Comparison of ENCODE assay signal across 18 cellular contexts in the genomic region with DNA sequence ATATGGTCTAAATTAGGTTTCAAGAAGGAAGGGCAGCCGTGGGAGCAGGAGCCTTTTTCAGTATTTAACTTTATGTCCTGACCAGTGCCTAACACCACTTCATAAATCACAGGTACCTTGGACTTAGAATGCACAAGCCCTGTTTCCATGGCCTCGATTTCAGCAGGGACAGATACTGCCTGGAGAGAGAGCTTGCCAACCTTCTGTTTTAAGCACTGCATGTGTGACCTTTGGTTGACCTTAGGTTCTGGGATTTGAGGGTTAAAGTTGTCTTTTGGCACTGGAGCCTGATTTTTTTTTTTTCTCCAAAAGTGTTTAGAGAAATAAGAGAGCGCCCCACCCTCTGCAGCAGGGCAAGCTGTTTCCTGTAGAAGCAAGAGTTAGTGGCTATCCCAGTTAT.
DNase-seq lines count a peak whose midpoint lies in the region; ATAC-seq and TF ChIP-seq lines count a peak whose summit lies in the region.
"Had no signal": no experiment of that assay in that cellular context is flagged by ENCODE, and none has a peak within 500 bp of the region (broad histone marks: within the 10 kb centered on the region; RNA-seq: fewer than 3 reads in every experiment).

No MANE protein-coding gene starts in this region.

- no peak for ATAC-seq in HG02763 (IDR thresholded peaks at IDR 0.05; ENCODE audit: unreplicated experiment)
- no peak for ATAC-seq in GM21528 (IDR thresholded peaks at IDR 0.05; ENCODE audit: low FRiP score, unreplicated experiment)
- no peak for ATAC-seq in stimulated activated naive B cell treated with anti-CD40 and anti-IgM and Interleukin-4, amounts not matched to agents 10 μg/mL and 1 μg/mL and 100 μg/mL, for 72 hours (replicated peaks)
- ATAC-seq: A549, foreskin keratinocyte had no signal

- H3K27ac Mint-ChIP-seq in stimulated activated naive B cell treated with anti-CD40 and anti-IgM and Interleukin-4, amounts not matched to agents 10 μg/mL and 1 μg/mL and 100 μg/mL, for 72 hours = no peak overlapping the region

- H3K36me3 ChIP-seq in prostate gland = no peaks in the 10 kb centered on the region
- H3K36me3 ChIP-seq: tibial artery had no signal

- H3K4me3 Mint-ChIP-seq in stimulated activated naive B cell treated with anti-CD40 and anti-IgM and Interleukin-4, amounts not matched to agents 10 μg/mL and 1 μg/mL and 100 μg/mL, for 72 hours = no peak overlapping the region

- H3K4me1 ChIP-seq in prostate gland (replicated peaks) = peaks cover 6% of the 10 kb centered on the region
- H3K4me1 ChIP-seq: foreskin keratinocyte had no signal

- H3K4me1 Mint-ChIP-seq in stimulated activated naive B cell treated with anti-CD40 and anti-IgM and Interleukin-4, amounts not matched to agents 10 μg/mL and 1 μg/mL and 100 μg/mL, for 72 hours = peaks cover 20 to 39% of the 10 kb centered on the region in 2 donors

- TF ChIP-seq CTCF in fibroblast of villous mesenchyme (IDR thresholded peaks at IDR 0.05; ENCODE audit: insufficient read depth, low read depth, low read length) (no peak), prostate gland (IDR thresholded peaks at IDR 0.05) (no peak)

- intact Hi-C loops in prostate gland (cut with DNase I) = no loop called here

- H3K9me3 ChIP-seq in prostate gland = no peaks in the 10 kb centered on the region

- H3K27me3 Mint-ChIP-seq in stimulated activated naive B cell treated with anti-CD40 and anti-IgM and Interleukin-4, amounts not matched to agents 10 μg/mL and 1 μg/mL and 100 μg/mL, for 72 hours = no peaks in the 10 kb centered on the region

- 0% methylated on average over 3 of the region's 3 CpGs for WGBS in prostate gland

- DNase-seq in NCI-H748 (lab: John Stamatoyannopoulos, UW; ENCODE audit: unreplicated experiment) (peak; percentile 23), NCI-H748 treated with DMSO at 0.1 percent for 48 hours (lab: John Stamatoyannopoulos, UW) (no peak), NCI-H2171 treated with DMSO at 0.1 percent for 48 hours (lab: John Stamatoyannopoulos, UW) (peak; percentile 77), fibroblast of villous mesenchyme (ENCODE audit: low read depth) (peak; percentile 81), prostate gland (ENCODE audit: low spot score) (peak; percentile 20)
- DNase-seq in stimulated activated naive B cell treated with anti-CD40 and anti-IgM and Interleukin-4, amounts not matched to agents 10 μg/mL and 1 μg/mL and 100 μg/mL, for 72 hours = no peak
- DNase-seq: activated CD4-positive, CD25-positive, alpha-beta regulatory T cell; activated effector memory CD4-positive, alpha-beta T cell treated with Interleukin-2 at 50 U/mL for 16 hours; cerebellar nuclear complex; foreskin keratinocyte; kidney glomerular epithelial cell; NCI-H1048; NCI-H510A treated with DMSO at 0.1 percent for 48 hours; SHP77 had no signal

- TF ChIP-seq POLR2A in prostate gland (IDR thresholded peaks at IDR 0.05) = no peak

- H3K9me3 Mint-ChIP-seq in stimulated activated naive B cell treated with anti-CD40 and anti-IgM and Interleukin-4, amounts not matched to agents 10 μg/mL and 1 μg/mL and 100 μg/mL, for 72 hours = peaks cover 15 to 16% of the 10 kb centered on the region in 2 donors

- H3K27ac ChIP-seq in prostate gland = peak overlapping the region; percentile 2 to 36
- H3K27ac ChIP-seq: A549, foreskin keratinocyte, tibial artery had no signal

- H3K4me3 ChIP-seq in fibroblast of villous mesenchyme (ENCODE audit: low read depth, low read length) (no peak overlapping the region), prostate gland (no peak overlapping the region)
- H3K4me3 ChIP-seq: A549, tibial artery had no signal

- H3K36me3 Mint-ChIP-seq in stimulated activated naive B cell treated with anti-CD40 and anti-IgM and Interleukin-4, amounts not matched to agents 10 μg/mL and 1 μg/mL and 100 μg/mL, for 72 hours = peaks cover 8 to 11% of the 10 kb centered on the region in 2 donors

- H3K27me3 ChIP-seq in prostate gland (replicated peaks; ENCODE audit: insufficient read depth) = no peaks in the 10 kb centered on the region
- H3K27me3 ChIP-seq: foreskin keratinocyte, tibial artery had no signal

Comparison
In these comparisons a context has a peak if more than half of its experiments do, and no peak if none do; other contexts are left out.
1. DNase-seq: peak in NCI-H748 (single experiment), NCI-H2171 treated with DMSO at 0.1 percent for 48 hours (single experiment), fibroblast of villous mesenchyme (single experiment) and prostate gland (single experiment); none in NCI-H748 treated with DMSO at 0.1 percent for 48 hours (single experiment) and stimulated activated naive B cell treated with anti-CD40 and anti-IgM and Interleukin-4, amounts not matched to agents 10 μg/mL and 1 μg/mL and 100 μg/mL, for 72 hours (single experiment).